ENCODE assay signal across 16 cellular contexts in genomic region chr9:18371621-18372020, GRCh38.
DNase-seq lines count a peak whose midpoint lies in the region; ATAC-seq and TF ChIP-seq lines count a peak whose summit lies in the region.
"Had no signal": no experiment of that assay in that cellular context is flagged by ENCODE, and none has a peak within 500 bp of the region (broad histone marks: within the 10 kb centered on the region; RNA-seq: fewer than 3 reads in every experiment).

No MANE protein-coding gene starts in this region.

- WGBS in esophagus muscularis mucosa, result 46% methylated on average over 3 of the region's 3 CpGs
- 21% methylated on average over 3 of the region's 3 CpGs for WGBS in right lobe of liver (ENCODE audit: insufficient coverage, low coverage, low lambda C conversion rate, missing lambda C conversion rate)

- no peak overlapping the region for H3K4me2 ChIP-seq in Karpas-422 (ENCODE audit: low read depth, low read length, poor library complexity, severe bottlenecking)

- no peaks in the 10 kb centered on the region for H3K36me3 Mint-ChIP-seq in immature natural killer cell

- no peaks in the 10 kb centered on the region for H3K9me2 ChIP-seq in Karpas-422 (replicated peaks; ENCODE audit: insufficient read depth, low read length)

- H3K4me3 Mint-ChIP-seq in immature natural killer cell, result no peak overlapping the region
- H3K4me3 Mint-ChIP-seq: B cell; CD4-positive, alpha-beta T cell had no signal

- ATAC-seq in right lobe of liver, result no peak
- ATAC-seq: GM12878, HCT116 had no signal

- no peak overlapping the region for H3K4me3 ChIP-seq in Karpas-422 (ENCODE audit: low read length)
- H3K4me3 ChIP-seq in esophagus muscularis mucosa, result no peak overlapping the region
- H3K4me3 ChIP-seq in muscle layer of duodenum (ENCODE audit: low read depth in 1 of 2, low read length in 2 of 2), result no peak overlapping the region
- no peak overlapping the region for H3K4me3 ChIP-seq in uterus
- H3K4me3 ChIP-seq in right lobe of liver, result no peak overlapping the region
- H3K4me3 ChIP-seq: GM12878, GM23248 had no signal

- H3K4me1 ChIP-seq in Karpas-422 (ENCODE audit: low read length) (peaks cover 6% of the 10 kb centered on the region), esophagus muscularis mucosa (peaks cover 0 to 15% (median 6%) of the 10 kb centered on the region in 4 donors), muscle layer of duodenum (ENCODE audit: control insufficient read depth in 1 of 2, insufficient read depth in 2 of 2, low read length in 2 of 2) (no peaks in the 10 kb centered on the region), uterus (no peaks in the 10 kb centered on the region), right lobe of liver (no peaks in the 10 kb centered on the region)

- H3K4me1 Mint-ChIP-seq in immature natural killer cell, result no peaks in the 10 kb centered on the region
- H3K4me1 Mint-ChIP-seq: B cell had no signal

- TF ChIP-seq CTCF in esophagus muscularis mucosa (IDR thresholded peaks at IDR 0.05) (no peak), uterus (IDR thresholded peaks at IDR 0.05) (no peak), right lobe of liver (IDR thresholded peaks at IDR 0.05) (no peak)

- no peaks in the 10 kb centered on the region for H3K9me3 ChIP-seq in Karpas-422 (ENCODE audit: low read length)
- H3K9me3 ChIP-seq in esophagus muscularis mucosa, result no peaks in the 10 kb centered on the region
- no peaks in the 10 kb centered on the region for H3K9me3 ChIP-seq in muscle layer of duodenum (ENCODE audit: control insufficient read depth in 1 of 2, low read length in 2 of 2)
- no peaks in the 10 kb centered on the region for H3K9me3 ChIP-seq in uterus
- H3K9me3 ChIP-seq in right lobe of liver, result no peaks in the 10 kb centered on the region

- no peaks in the 10 kb centered on the region for H4K20me1 ChIP-seq in Karpas-422 (ENCODE audit: insufficient read depth, low read depth, low read length)

- no peaks in the 10 kb centered on the region for H3K27me3 Mint-ChIP-seq in immature natural killer cell (ENCODE audit: low read depth in 3 of 3)
- H3K27me3 Mint-ChIP-seq: CD4-positive, alpha-beta T cell had no signal

- H3K27ac ChIP-seq in Karpas-422 (ENCODE audit: low read length) (no peak overlapping the region), esophagus muscularis mucosa (replicated peaks in 1 of 4) (peak overlapping the region; percentile 52 to 75 (median 70)), muscle layer of duodenum (ENCODE audit: low read length) (peak overlapping the region; percentile 61), uterus (peak overlapping the region; percentile 62 to 69), right lobe of liver (no peak overlapping the region)
- H3K27ac ChIP-seq: GM23248, HL-60 had no signal

- H3K9ac ChIP-seq in Karpas-422 (ENCODE audit: low read length), result no peak overlapping the region
- H3K9ac ChIP-seq: GM23248 had no signal

- DNase-seq in Karpas-422 (peak; percentile 15), esophagus muscularis mucosa (ENCODE audit: extremely low spot score) (no peak), uterus (peak in 1 of 2 donors; percentile 70), right lobe of liver (no peak), immature natural killer cell (no peak)
- no peak for DNase-seq in activated CD4-positive, alpha-beta T cell treated with anti-CD3 and anti-CD28 coated beads, Interleukin-2, amount 50 U/mL, for 48 hours
- DNase-seq: C1 segment of cervical spinal cord; Calu3; CD4-positive, alpha-beta T cell; DMS 273 treated with DMSO at 0.1 percent for 48 hours; GM23248 had no signal

- no peak overlapping the region for H3K27ac Mint-ChIP-seq in immature natural killer cell
- H3K27ac Mint-ChIP-seq: B cell; CD4-positive, alpha-beta T cell had no signal

- peaks cover 0 to 10% (median 2%) of the 10 kb centered on the region in 6 donors for H3K9me3 Mint-ChIP-seq in immature natural killer cell
- H3K9me3 Mint-ChIP-seq: CD4-positive, alpha-beta T cell had no signal

- no peaks in the 10 kb centered on the region for H3K36me3 ChIP-seq in Karpas-422 (ENCODE audit: insufficient read depth, low read length)
- no peaks in the 10 kb centered on the region for H3K36me3 ChIP-seq in esophagus muscularis mucosa
- no peaks in the 10 kb centered on the region for H3K36me3 ChIP-seq in muscle layer of duodenum (ENCODE audit: control insufficient read depth in 1 of 2, insufficient read depth in 2 of 2, low read length in 2 of 2)
- H3K36me3 ChIP-seq in uterus, result no peaks in the 10 kb centered on the region
- H3K36me3 ChIP-seq in right lobe of liver, result no peaks in the 10 kb centered on the region

- intact Hi-C loops in esophagus muscularis mucosa (cut with DNase I), result loop anchor here (10.0 kb wide), 1 partner anchor 107 kb away; no protein-coding TSS in a partner anchor
- intact Hi-C loops in uterus (cut with DNase I; ENCODE audit: low total_unique reads), result no loop called here
- intact Hi-C loops in right lobe of liver (cut with DNase I), result no loop called here

- H3K79me2 ChIP-seq in Karpas-422 (ENCODE audit: low read length), result no peaks in the 10 kb centered on the region

- H2AFZ ChIP-seq in Karpas-422 (ENCODE audit: low read length), result no peak overlapping the region
- H2AFZ ChIP-seq: GM23248 had no signal

- TF ChIP-seq POLR2A in esophagus muscularis mucosa (IDR thresholded peaks at IDR 0.05; ENCODE audit: low read depth), result no peak
- TF ChIP-seq POLR2A in uterus (IDR thresholded peaks at IDR 0.05), result no peak
- TF ChIP-seq POLR2A in right lobe of liver (IDR thresholded peaks at IDR 0.05), result no peak

- no peak for TF ChIP-seq EP300 in esophagus muscularis mucosa (IDR thresholded peaks at IDR 0.05)

- no peaks in the 10 kb centered on the region for H3K27me3 ChIP-seq in Karpas-422 (ENCODE audit: low read length)
- H3K27me3 ChIP-seq in esophagus muscularis mucosa, result no peaks in the 10 kb centered on the region
- no peaks in the 10 kb centered on the region for H3K27me3 ChIP-seq in muscle layer of duodenum (ENCODE audit: low read depth, low read length)
- H3K27me3 ChIP-seq in uterus, result no peaks in the 10 kb centered on the region
- no peaks in the 10 kb centered on the region for H3K27me3 ChIP-seq in right lobe of liver

Comparison
In these comparisons a context has a peak if more than half of its experiments do, and no peak if none do; other contexts are left out.
1. H3K27ac ChIP-seq: peak in esophagus muscularis mucosa (4 of 4), muscle layer of duodenum (single experiment) and uterus (2 of 2); none in Karpas-422 (single experiment) and right lobe of liver (0 of 3).